Comparison of ENCODE assay signal across 17 cellular contexts in the genomic region with DNA sequence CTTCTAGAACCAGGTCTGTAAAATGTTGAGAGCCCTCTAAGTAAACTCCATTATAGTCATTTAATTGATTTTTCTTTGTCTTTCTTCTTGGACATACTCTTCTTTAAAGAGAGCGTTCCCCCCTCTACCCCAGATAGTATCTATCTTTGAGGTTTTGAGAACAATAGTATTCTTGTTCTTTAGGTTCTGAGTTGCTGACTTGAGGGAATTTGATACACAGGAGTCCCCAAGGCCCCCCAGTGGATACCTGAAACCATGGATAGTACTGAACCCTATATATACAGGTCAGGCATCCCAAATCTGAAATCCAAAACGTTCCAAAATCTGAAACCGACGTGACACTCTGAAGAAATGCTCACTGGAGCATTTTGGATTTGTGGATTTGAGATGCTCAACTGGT.
A peak's percentile ranks its signal among the peaks of the same experiment; 100 is the strongest.
DNase-seq lines count a peak whose midpoint lies in the region; ATAC-seq lines count a peak whose summit lies in the region.
"Had no signal": no experiment of that assay in that cellular context is flagged by ENCODE, and none has a peak within 500 bp of the region (broad histone marks: within the 10 kb centered on the region; RNA-seq: fewer than 3 reads in every experiment).

No MANE protein-coding gene starts in this region.

- no peak for ATAC-seq in activated naive CD8-positive, alpha-beta T cell treated with anti-CD3 and anti-CD28 coated beads, Interleukin-2, amount 50 U/mL, for 24 hours
- no peak for ATAC-seq in natural killer cell treated with Interleukin-12 subunit alpha and Interleukin-12 subunit beta and Interleukin-15 and Interleukin-18, amount 100 ng/mL, for 72 hours

- no peak for DNase-seq in activated T-cell treated with anti-CD3 and anti-CD28 coated beads, Interleukin-2, amount 50 U/mL, for 24 hours
- no peak for DNase-seq in activated T-cell treated with anti-CD3 and anti-CD28 coated beads for 4 hours
- DNase-seq in activated naive CD8-positive, alpha-beta T cell treated with anti-CD3 and anti-CD28 coated beads, Interleukin-2, amount 50 U/mL, for 24 hours, result no peak
- DNase-seq in natural killer cell treated with Interleukin-12 subunit alpha and Interleukin-12 subunit beta and Interleukin-15 and Interleukin-18, amount 100 ng/mL, for 72 hours (ENCODE audit: low spot score), result no peak
- no peak for DNase-seq in medulla oblongata (ENCODE audit: extremely low spot score)
- no peak for DNase-seq in NCI-H446 treated with DMSO at 0.1 percent for 48 hours (lab: John Stamatoyannopoulos, UW)
- no peak for DNase-seq in NCI-H1417 (lab: John Stamatoyannopoulos, UW)
- DNase-seq: BE2C, DND-41, Kasumi-1, MM.1S, NCI-H1092 treated with DMSO at 0.1 percent for 48 hours, NCI-H1694, RPMI8226, SIG-M5 had no signal

- no peak overlapping the region for H3K4me3 Mint-ChIP-seq in activated T-cell treated with anti-CD3 and anti-CD28 coated beads, Interleukin-2, amount 50 U/mL, for 24 hours
- H3K4me3 Mint-ChIP-seq in IgD-negative memory B cell, result no peak overlapping the region
- no peak overlapping the region for H3K4me3 Mint-ChIP-seq in activated naive CD8-positive, alpha-beta T cell treated with anti-CD3 and anti-CD28 coated beads, Interleukin-2, amount 50 U/mL, for 24 hours
- peak overlapping the region; percentile 49 for H3K4me3 Mint-ChIP-seq in natural killer cell treated with Interleukin-12 subunit alpha and Interleukin-12 subunit beta and Interleukin-15 and Interleukin-18, amount 100 ng/mL, for 72 hours

- H3K27ac Mint-ChIP-seq in activated T-cell treated with anti-CD3 and anti-CD28 coated beads, Interleukin-2, amount 50 U/mL, for 24 hours, result peak overlapping the region; percentile 18
- peak overlapping the region in 2 of 3 donors; percentile 1 to 65 for H3K27ac Mint-ChIP-seq in IgD-negative memory B cell
- peak overlapping the region; percentile 13 for H3K27ac Mint-ChIP-seq in activated naive CD8-positive, alpha-beta T cell treated with anti-CD3 and anti-CD28 coated beads, Interleukin-2, amount 50 U/mL, for 24 hours
- H3K27ac Mint-ChIP-seq in natural killer cell treated with Interleukin-12 subunit alpha and Interleukin-12 subunit beta and Interleukin-15 and Interleukin-18, amount 100 ng/mL, for 72 hours, result peak overlapping the region; percentile 52 to 65

- peaks cover 47% of the 10 kb centered on the region for H3K36me3 Mint-ChIP-seq in activated T-cell treated with anti-CD3 and anti-CD28 coated beads, Interleukin-2, amount 50 U/mL, for 24 hours (ENCODE audit: low read depth)
- peaks cover under 1% of the 10 kb centered on the region for H3K36me3 Mint-ChIP-seq in IgD-negative memory B cell
- H3K36me3 Mint-ChIP-seq in activated naive CD8-positive, alpha-beta T cell treated with anti-CD3 and anti-CD28 coated beads, Interleukin-2, amount 50 U/mL, for 24 hours (ENCODE audit: low read depth), result peaks cover 24% of the 10 kb centered on the region
- H3K36me3 Mint-ChIP-seq in natural killer cell treated with Interleukin-12 subunit alpha and Interleukin-12 subunit beta and Interleukin-15 and Interleukin-18, amount 100 ng/mL, for 72 hours, result peaks cover 28% of the 10 kb centered on the region

- peaks cover 82% of the 10 kb centered on the region for H3K4me1 Mint-ChIP-seq in activated T-cell treated with anti-CD3 and anti-CD28 coated beads, Interleukin-2, amount 50 U/mL, for 24 hours (ENCODE audit: low read depth)
- peaks cover 56 to 59% (median 59%) of the 10 kb centered on the region in 3 donors for H3K4me1 Mint-ChIP-seq in IgD-negative memory B cell
- H3K4me1 Mint-ChIP-seq in activated naive CD8-positive, alpha-beta T cell treated with anti-CD3 and anti-CD28 coated beads, Interleukin-2, amount 50 U/mL, for 24 hours, result peaks cover 79% of the 10 kb centered on the region
- H3K4me1 Mint-ChIP-seq in natural killer cell treated with Interleukin-12 subunit alpha and Interleukin-12 subunit beta and Interleukin-15 and Interleukin-18, amount 100 ng/mL, for 72 hours (ENCODE audit: low read depth in 2 of 2), result peaks cover 50 to 72% of the 10 kb centered on the region in 2 donors

- H3K9me3 Mint-ChIP-seq in activated T-cell treated with anti-CD3 and anti-CD28 coated beads, Interleukin-2, amount 50 U/mL, for 24 hours, result no peaks in the 10 kb centered on the region
- no peaks in the 10 kb centered on the region for H3K9me3 Mint-ChIP-seq in IgD-negative memory B cell
- no peaks in the 10 kb centered on the region for H3K9me3 Mint-ChIP-seq in activated naive CD8-positive, alpha-beta T cell treated with anti-CD3 and anti-CD28 coated beads, Interleukin-2, amount 50 U/mL, for 24 hours
- no peaks in the 10 kb centered on the region for H3K9me3 Mint-ChIP-seq in natural killer cell treated with Interleukin-12 subunit alpha and Interleukin-12 subunit beta and Interleukin-15 and Interleukin-18, amount 100 ng/mL, for 72 hours
- H3K9me3 Mint-ChIP-seq: CD8-positive, alpha-beta memory T cell had no signal

- no peaks in the 10 kb centered on the region for H3K27me3 Mint-ChIP-seq in activated T-cell treated with anti-CD3 and anti-CD28 coated beads, Interleukin-2, amount 50 U/mL, for 24 hours
- H3K27me3 Mint-ChIP-seq in IgD-negative memory B cell, result no peaks in the 10 kb centered on the region
- H3K27me3 Mint-ChIP-seq in activated naive CD8-positive, alpha-beta T cell treated with anti-CD3 and anti-CD28 coated beads, Interleukin-2, amount 50 U/mL, for 24 hours, result no peaks in the 10 kb centered on the region
- H3K27me3 Mint-ChIP-seq in natural killer cell treated with Interleukin-12 subunit alpha and Interleukin-12 subunit beta and Interleukin-15 and Interleukin-18, amount 100 ng/mL, for 72 hours, result no peaks in the 10 kb centered on the region
- H3K27me3 Mint-ChIP-seq: CD8-positive, alpha-beta memory T cell had no signal
